24 cellular contexts compared by ENCODE assay signal in genomic region chr4:1566838-1567518, GRCh38.
DNase-seq lines count a peak whose midpoint lies in the region; ATAC-seq and TF ChIP-seq lines count a peak whose summit lies in the region.
"Had no signal": no experiment of that assay in that cellular context is flagged by ENCODE, and none has a peak within 500 bp of the region (broad histone marks: within the 10 kb centered on the region; RNA-seq: fewer than 3 reads in every experiment).

No MANE protein-coding gene starts in this region.

- no peaks in the 10 kb centered on the region for H3K36me3 Mint-ChIP-seq in glutamatergic neuron (ENCODE audit: unreplicated experiment)
- H3K36me3 Mint-ChIP-seq: activated naive CD8-positive, alpha-beta T cell treated with anti-CD3 and anti-CD28 coated beads, Interleukin-2, amount 10 ng/mL, durations not matched to agents 7 days and 5 days; brain; T-cell had no signal

- no peaks in the 10 kb centered on the region for H3K9me3 ChIP-seq in ES-I3 (ENCODE audit: control insufficient read depth, insufficient read depth, low read length)
- no peaks in the 10 kb centered on the region for H3K9me3 ChIP-seq in HUES64 (ENCODE audit: insufficient read depth, low read depth, low read length)
- H3K9me3 ChIP-seq in neuronal stem cell (replicated peaks in 1 of 2; ENCODE audit: control insufficient read depth in 2 of 2, insufficient read depth in 1 of 2, low read depth in 1 of 2, low read length in 2 of 2): no peaks in the 10 kb centered on the region
- H3K9me3 ChIP-seq: esophagus muscularis mucosa, gastrocnemius medialis, suprapubic skin, uterus had no signal

- no peak overlapping the region for H4K91ac ChIP-seq in neuronal stem cell (ENCODE audit: low read depth, low read length, poor library complexity)

- peaks cover 4% of the 10 kb centered on the region for H3K27me3 Mint-ChIP-seq in glutamatergic neuron (ENCODE audit: unreplicated experiment)
- H3K27me3 Mint-ChIP-seq: activated CD4-positive, alpha-beta T cell treated with anti-CD3 and anti-CD28 coated beads for 36 hours had no signal

- H2AK5ac ChIP-seq in neuronal stem cell (ENCODE audit: low read depth, low read length): peak overlapping the region; percentile 91

- peak overlapping the region; percentile 63 for H2BK12ac ChIP-seq in neuronal stem cell (ENCODE audit: low read length)

- H3K4me3 Mint-ChIP-seq in glutamatergic neuron (ENCODE audit: unreplicated experiment): no peak overlapping the region
- H3K4me3 Mint-ChIP-seq: activated CD4-positive, alpha-beta T cell treated with anti-CD3 and anti-CD28 coated beads for 36 hours; activated naive CD8-positive, alpha-beta T cell treated with anti-CD3 and anti-CD28 coated beads, Interleukin-2, amount 10 ng/mL, durations not matched to agents 7 days and 5 days had no signal

- H2BK120ac ChIP-seq in neuronal stem cell (ENCODE audit: low read depth, low read length): no peak overlapping the region

- H3K27me3 ChIP-seq in HUES64 (ENCODE audit: insufficient read depth, low read length): no peaks in the 10 kb centered on the region
- H3K27me3 ChIP-seq in neuronal stem cell (ENCODE audit: control insufficient read depth in 3 of 3, insufficient read depth in 3 of 3, low read depth in 1 of 3, low read length in 3 of 3): peaks cover 0 to 37% (median 0%) of the 10 kb centered on the region in 3 experiments

- H3K27ac ChIP-seq in HUES64 (ENCODE audit: low read depth, low read length) (peak overlapping the region; percentile 25; the same call in 1 of the 2 replicates), neuronal stem cell (replicated peaks; ENCODE audit: low read length) (no peak overlapping the region)
- H3K27ac ChIP-seq: esophagus muscularis mucosa, gastrocnemius medialis, suprapubic skin, uterus had no signal

- H2BK15ac ChIP-seq in neuronal stem cell (ENCODE audit: low read length): no peak overlapping the region

- H3K9ac ChIP-seq in ES-I3 (ENCODE audit: low read depth, low read length) (peak overlapping the region; percentile 41; the same call in 1 of the 2 replicates), HUES64 (ENCODE audit: low read depth, low read length) (no peak overlapping the region), neuronal stem cell (ENCODE audit: low read depth, low read length, poor library complexity) (no peak overlapping the region)

- WGBS in HUES64: 77% methylated on average over 18 of the region's 19 CpGs
- no CpG with 5 or more reads among the region's 19 CpGs for WGBS in neuronal stem cell (ENCODE audit: extremely low coverage in 2 of 2, insufficient read length in 2 of 2, insufficient replicate concordance in 1 of 2), 2 donors

- no peak overlapping the region for H3K27ac Mint-ChIP-seq in glutamatergic neuron (ENCODE audit: unreplicated experiment)
- H3K27ac Mint-ChIP-seq: activated CD4-positive, alpha-beta T cell treated with anti-CD3 and anti-CD28 coated beads for 36 hours; activated naive CD8-positive, alpha-beta T cell treated with anti-CD3 and anti-CD28 coated beads, Interleukin-2, amount 10 ng/mL, durations not matched to agents 7 days and 5 days; activated T-helper 17 cell treated with anti-CD3 and anti-CD28 coated beads, Interleukin-2, amount 50 U/mL, for 72 hours; T-cell had no signal

- H3K79me1 ChIP-seq in neuronal stem cell (ENCODE audit: low read depth, low read length): peaks cover 4% of the 10 kb centered on the region

- no peak overlapping the region for H3K4ac ChIP-seq in neuronal stem cell (ENCODE audit: low read length)

- H3K9me3 Mint-ChIP-seq in glutamatergic neuron (ENCODE audit: unreplicated experiment): no peaks in the 10 kb centered on the region
- H3K9me3 Mint-ChIP-seq: activated naive CD8-positive, alpha-beta T cell treated with anti-CD3 and anti-CD28 coated beads, Interleukin-2, amount 10 ng/mL, durations not matched to agents 7 days and 5 days; activated T-helper 17 cell treated with anti-CD3 and anti-CD28 coated beads, Interleukin-2, amount 50 U/mL, for 72 hours; brain; CD4-positive, alpha-beta T cell; T-cell had no signal

- no peak overlapping the region for H3K23ac ChIP-seq in neuronal stem cell (ENCODE audit: low read depth, low read length, poor library complexity)

- ATAC-seq in HG03469 (IDR thresholded peaks at IDR 0.05; ENCODE audit: unreplicated experiment): no peak
- ATAC-seq: gastrocnemius medialis had no signal

- peak overlapping the region; percentile 75 for H3K14ac ChIP-seq in neuronal stem cell (ENCODE audit: low read length)

- H4K8ac ChIP-seq in neuronal stem cell (ENCODE audit: low read depth, low read length): no peak overlapping the region

- no peak overlapping the region for H2BK5ac ChIP-seq in neuronal stem cell (ENCODE audit: low read length)

- no peak overlapping the region for H2AFZ ChIP-seq in neuronal stem cell (ENCODE audit: low read length)

- H3K4me1 ChIP-seq in ES-I3 (ENCODE audit: insufficient read depth, low read length): peaks cover 9% of the 10 kb centered on the region; the same call in 1 of the 2 replicates
- peaks cover 8% of the 10 kb centered on the region for H3K4me1 ChIP-seq in HUES64 (ENCODE audit: insufficient read depth, low read length)
- H3K4me1 ChIP-seq in neuronal stem cell (ENCODE audit: control insufficient read depth in 2 of 2, insufficient read depth in 1 of 2, low read depth in 1 of 2, low read length in 2 of 2): peaks cover 0 to 5% of the 10 kb centered on the region in 2 donors
- H3K4me1 ChIP-seq: esophagus muscularis mucosa, gastrocnemius medialis, uterus had no signal

- H3K4me1 Mint-ChIP-seq in glutamatergic neuron (ENCODE audit: low read depth, unreplicated experiment): peaks cover 2% of the 10 kb centered on the region
- H3K4me1 Mint-ChIP-seq: activated naive CD8-positive, alpha-beta T cell treated with anti-CD3 and anti-CD28 coated beads, Interleukin-2, amount 10 ng/mL, durations not matched to agents 7 days and 5 days; activated T-helper 17 cell treated with anti-CD3 and anti-CD28 coated beads, Interleukin-2, amount 50 U/mL, for 72 hours had no signal

- H3K4me3 ChIP-seq in HUES64 (ENCODE audit: low read length) (no peak overlapping the region), neuronal stem cell (ENCODE audit: low read length in 2 of 2) (no peak overlapping the region)
- H3K4me3 ChIP-seq: esophagus muscularis mucosa, gastrocnemius medialis, suprapubic skin, uterus had no signal

- H3K18ac ChIP-seq in neuronal stem cell (ENCODE audit: low read length): peak overlapping the region; percentile 59

- no peak overlapping the region for H3K4me2 ChIP-seq in neuronal stem cell (ENCODE audit: insufficient read depth, low read length, poor library complexity, severe bottlenecking)

- peak; percentile 17 for DNase-seq in glutamatergic neuron
- no peak for DNase-seq in neuronal stem cell (ENCODE audit: low spot score)
- DNase-seq in activated CD4-positive, alpha-beta T cell treated with anti-CD3 and anti-CD28 coated beads for 48 hours: no peak
- no peak for DNase-seq in DMS 273 treated with DMSO at 0.1 percent for 48 hours (lab: John Stamatoyannopoulos, UW)
- DNase-seq: activated naive CD8-positive, alpha-beta T cell treated with anti-CD3 and anti-CD28 coated beads, Interleukin-2, amount 10 ng/mL, durations not matched to agents 7 days and 5 days; gastrocnemius medialis; GDM1; islet precursor cell; NCI-H187; NCI-H226; NCI-H748 treated with DMSO at 0.1 percent for 48 hours; occipital lobe; SHP77 treated with DMSO at 0.1 percent for 48 hours; T-cell; uterus had no signal

- TF ChIP-seq CTCF in glutamatergic neuron (IDR thresholded peaks at IDR 0.05; ENCODE audit: partially characterized antibody, unreplicated experiment): no peak

- H3K36me3 ChIP-seq in ES-I3 (ENCODE audit: insufficient read depth, low read length) (no peaks in the 10 kb centered on the region), HUES64 (ENCODE audit: insufficient read depth, low read length) (no peaks in the 10 kb centered on the region), neuronal stem cell (replicated peaks in 1 of 2; ENCODE audit: control insufficient read depth in 2 of 2, insufficient read depth in 2 of 2, low read length in 2 of 2) (no peaks in the 10 kb centered on the region)
- H3K36me3 ChIP-seq: esophagus muscularis mucosa, gastrocnemius medialis, suprapubic skin, uterus had no signal
